Comparison of ENCODE assay signal across 8 cellular contexts in genomic region chr12:101697197-101697929, GRCh38. TPM values are rescaled to one million over a fixed set of nuclear protein-coding genes. Genes with fewer than 3 reads are reported as not detected.
DNase-seq lines count a peak whose midpoint lies in the region; ATAC-seq and TF ChIP-seq lines count a peak whose summit lies in the region.

Gene CHPT1, plus strand, starts transcription at chr12:101697640. Its CDS starts 222 bp downstream, at chr12:101697862.

- H3K9me3 Mint-ChIP-seq in activated T-cell treated with anti-CD3 and anti-CD28 coated beads, Interleukin-2, amount 50 U/mL, for 4 hours = no peaks in the 10 kb centered on the region
- no peaks in the 10 kb centered on the region for H3K9me3 Mint-ChIP-seq in natural killer cell treated with Interleukin-12 subunit alpha and Interleukin-12 subunit beta and Interleukin-15 and Interleukin-18, amount 100 ng/mL, for 72 hours
- H3K9me3 Mint-ChIP-seq in stimulated activated naive CD8-positive, alpha-beta T cell treated with anti-CD3 and anti-CD28 coated beads, Interleukin-15, amount 100 ng/mL, for 72 hours = no peaks in the 10 kb centered on the region

- H3K9me2 ChIP-seq in PC-3 (replicated peaks; ENCODE audit: low read length) = no peaks in the 10 kb centered on the region

- no peaks in the 10 kb centered on the region for H3K9me3 ChIP-seq in PC-3 (ENCODE audit: low read length)

- H3K4me1 Mint-ChIP-seq in activated T-cell treated with anti-CD3 and anti-CD28 coated beads, Interleukin-2, amount 50 U/mL, for 4 hours (ENCODE audit: low read depth) = peaks cover 33% of the 10 kb centered on the region
- H3K4me1 Mint-ChIP-seq in natural killer cell treated with Interleukin-12 subunit alpha and Interleukin-12 subunit beta and Interleukin-15 and Interleukin-18, amount 100 ng/mL, for 72 hours (ENCODE audit: low read depth in 2 of 2) = peaks cover 17 to 30% of the 10 kb centered on the region in 2 donors
- peaks cover 43% of the 10 kb centered on the region for H3K4me1 Mint-ChIP-seq in stimulated activated naive CD8-positive, alpha-beta T cell treated with anti-CD3 and anti-CD28 coated beads, Interleukin-15, amount 100 ng/mL, for 72 hours

- DNase-seq in CMK (ENCODE audit: low read depth) (peak; percentile 66), PC-3 (peak; percentile 47), fibroblast of gingiva (ENCODE audit: low read depth) (peak; percentile 35)
- DNase-seq in activated T-cell treated with anti-CD3 and anti-CD28 coated beads, Interleukin-2, amount 50 U/mL, for 4 hours = peak; percentile 45
- peak; percentile 69 for DNase-seq in natural killer cell treated with Interleukin-12 subunit alpha and Interleukin-12 subunit beta and Interleukin-15 and Interleukin-18, amount 100 ng/mL, for 72 hours (ENCODE audit: low spot score)
- DNase-seq in stimulated activated naive CD8-positive, alpha-beta T cell treated with anti-CD3 and anti-CD28 coated beads, Interleukin-15, amount 100 ng/mL, for 72 hours = peak; percentile 64 to 71

- POLR2A ChIA-PET in PC-3 (lab: Charles Lee; ENCODE audit: unreplicated experiment) = no interaction called here

- no peaks in the 10 kb centered on the region for H3K36me3 ChIP-seq in PC-3 (ENCODE audit: low read depth, low read length)

- H3K27me3 Mint-ChIP-seq in activated T-cell treated with anti-CD3 and anti-CD28 coated beads, Interleukin-2, amount 50 U/mL, for 4 hours (ENCODE audit: low read depth) = no peaks in the 10 kb centered on the region
- peaks cover 0 to 2% of the 10 kb centered on the region in 2 donors for H3K27me3 Mint-ChIP-seq in natural killer cell treated with Interleukin-12 subunit alpha and Interleukin-12 subunit beta and Interleukin-15 and Interleukin-18, amount 100 ng/mL, for 72 hours
- H3K27me3 Mint-ChIP-seq in stimulated activated naive CD8-positive, alpha-beta T cell treated with anti-CD3 and anti-CD28 coated beads, Interleukin-15, amount 100 ng/mL, for 72 hours = no peaks in the 10 kb centered on the region

- ATAC-seq in GM19395 (IDR thresholded peaks at IDR 0.05; ENCODE audit: unreplicated experiment) (peak; percentile 71), HG03558 (IDR thresholded peaks at IDR 0.05; ENCODE audit: extremely low read depth, unreplicated experiment) (peak; percentile 34), PC-3 (peak; percentile 70)
- peak; percentile 84 to 85 for ATAC-seq in activated T-cell treated with anti-CD3 and anti-CD28 coated beads, Interleukin-2, amount 50 U/mL, for 4 hours
- peak; percentile 82 to 87 for ATAC-seq in natural killer cell treated with Interleukin-12 subunit alpha and Interleukin-12 subunit beta and Interleukin-15 and Interleukin-18, amount 100 ng/mL, for 72 hours
- peak; percentile 79 for ATAC-seq in stimulated activated naive CD8-positive, alpha-beta T cell treated with anti-CD3 and anti-CD28 coated beads, Interleukin-15, amount 100 ng/mL, for 72 hours

- peak within 1 kb of the TSS; percentile 87 for H3K4me3 Mint-ChIP-seq in activated T-cell treated with anti-CD3 and anti-CD28 coated beads, Interleukin-2, amount 50 U/mL, for 4 hours
- peak within 1 kb of the TSS; percentile 92 for H3K4me3 Mint-ChIP-seq in natural killer cell treated with Interleukin-12 subunit alpha and Interleukin-12 subunit beta and Interleukin-15 and Interleukin-18, amount 100 ng/mL, for 72 hours
- peak within 1 kb of the TSS; percentile 89 to 94 for H3K4me3 Mint-ChIP-seq in stimulated activated naive CD8-positive, alpha-beta T cell treated with anti-CD3 and anti-CD28 coated beads, Interleukin-15, amount 100 ng/mL, for 72 hours

- no peak within 1 kb of the TSS for H3K27ac ChIP-seq in PC-3 (ENCODE audit: low read length)

- H3K4me1 ChIP-seq in PC-3 (ENCODE audit: insufficient read depth, low read length) = peaks cover 12% of the 10 kb centered on the region

- H3K79me2 ChIP-seq in PC-3 (ENCODE audit: low read length) = peaks cover 34% of the 10 kb centered on the region

- peak within 1 kb of the TSS; percentile 89 for H3K4me3 ChIP-seq in PC-3 (ENCODE audit: low read length)

- BruUV-seq in PC-3 (replicated peaks; lab: Mats Ljungman, UMichigan) = no TSS peak

- intact Hi-C loops in PC-3 (cut with micrococcal nuclease) = loop anchor here (5.0 kb wide), 1 partner anchor 135 kb away; the partner anchor contains the start of gene GNPTAB

- TF ChIP-seq CTCF in PC-3 (conservative IDR thresholded peaks at IDR 0.05; ENCODE audit: low read depth, low read length) = no peak

- H3K4me2 ChIP-seq in PC-3 (ENCODE audit: low read length) = peak within 1 kb of the TSS; percentile 90

- H3F3A ChIP-seq in PC-3 (ENCODE audit: low read length, unreplicated experiment) = no peaks in the 10 kb centered on the region

- H4K20me1 ChIP-seq in PC-3 (ENCODE audit: low read length) = no peaks in the 10 kb centered on the region

- CTCF ChIA-PET in PC-3 (lab: Charles Lee) = no interaction called here

- no peaks in the 10 kb centered on the region for H3K27me3 ChIP-seq in PC-3 (ENCODE audit: low read length)

- H2AFZ ChIP-seq in PC-3 (ENCODE audit: low read length) = peak within 1 kb of the TSS; percentile 96

- peak within 1 kb of the TSS; percentile 56 to 70 for H3K27ac Mint-ChIP-seq in natural killer cell treated with Interleukin-12 subunit alpha and Interleukin-12 subunit beta and Interleukin-15 and Interleukin-18, amount 100 ng/mL, for 72 hours
- H3K27ac Mint-ChIP-seq in stimulated activated naive CD8-positive, alpha-beta T cell treated with anti-CD3 and anti-CD28 coated beads, Interleukin-15, amount 100 ng/mL, for 72 hours = peak within 1 kb of the TSS; percentile 88 to 93

- H3K9ac ChIP-seq in PC-3 (ENCODE audit: low read length) = peak within 1 kb of the TSS; percentile 73

- no peaks in the 10 kb centered on the region for H3K36me3 Mint-ChIP-seq in activated T-cell treated with anti-CD3 and anti-CD28 coated beads, Interleukin-2, amount 50 U/mL, for 4 hours (ENCODE audit: insufficient read depth)
- H3K36me3 Mint-ChIP-seq in natural killer cell treated with Interleukin-12 subunit alpha and Interleukin-12 subunit beta and Interleukin-15 and Interleukin-18, amount 100 ng/mL, for 72 hours = no peaks in the 10 kb centered on the region

RNA-seq across cellular contexts. Expression of gene CHPT1, which starts in this region (rescaled TPM):
- 55.3 and 56.2 TPM in 2 replicates for total RNA-seq in PC-3 (2014; rRNA removed)
- 10 to 100 TPM; 16.3 to 18.2 (median 16.5) TPM for total RNA-seq in activated T-cell treated with anti-CD3 and anti-CD28 coated beads, Interleukin-2, amount 50 U/mL, for 4 hours
- 10 to 100 TPM in 1 of 2 donors, 1 to 10 TPM in 1; 5.3 to 21.0 TPM for total RNA-seq in natural killer cell treated with Interleukin-12 subunit alpha and Interleukin-12 subunit beta and Interleukin-15 and Interleukin-18, amount 100 ng/mL, for 72 hours

Comparison
In these comparisons a context has a peak if more than half of its experiments do, and no peak if none do; other contexts are left out.
1. ATAC-seq: peak in every context shown above with its lines; median percentile 84 in activated T-cell treated with anti-CD3 and anti-CD28 coated beads, Interleukin-2, amount 50 U/mL, for 4 hours; 84 in natural killer cell treated with Interleukin-12 subunit alpha and Interleukin-12 subunit beta and Interleukin-15 and Interleukin-18, amount 100 ng/mL, for 72 hours; 79 in stimulated activated naive CD8-positive, alpha-beta T cell treated with anti-CD3 and anti-CD28 coated beads, Interleukin-15, amount 100 ng/mL, for 72 hours; 71 in GM19395; 70 in PC-3; 34 in HG03558.